Comparison of ENCODE assay signal across 1 cellular context in the genomic region with DNA sequence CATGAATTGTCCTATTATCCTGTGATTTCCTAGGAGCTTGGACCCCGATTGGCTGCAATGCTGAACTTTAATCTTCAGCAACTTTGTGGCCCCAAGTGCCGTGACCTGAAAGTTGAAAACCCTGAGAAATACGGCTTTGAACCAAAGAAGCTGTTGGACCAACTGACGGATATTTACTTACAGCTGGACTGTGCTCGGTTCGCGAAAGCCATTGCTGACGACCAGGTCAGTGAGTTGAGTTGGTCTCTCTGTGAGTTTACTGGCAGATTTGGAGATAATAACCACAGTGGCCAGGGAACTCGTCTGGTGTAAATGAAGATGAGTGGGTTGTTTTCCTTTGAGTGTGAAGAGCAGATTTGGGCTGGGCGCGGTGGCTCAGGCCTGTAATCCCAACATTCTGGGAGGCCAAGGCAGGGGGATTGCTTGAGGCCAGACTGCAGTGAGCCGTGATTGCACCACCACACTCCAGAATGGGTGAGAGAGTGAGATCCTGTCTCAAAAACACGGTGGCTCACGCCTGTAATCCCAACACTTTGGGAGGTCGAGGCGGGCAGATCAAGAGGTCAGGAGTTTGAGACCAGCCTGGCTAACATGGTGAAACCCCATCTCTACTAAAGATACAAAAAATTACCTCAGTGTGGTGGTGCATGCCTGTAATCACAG.
TF ChIP-seq lines count a peak whose summit lies in the region.

No MANE protein-coding gene starts in this region.

TF ChIP-seq in HepG2, 621 proteins besides CTCF, POLR2A, EP300 and RAD21 (continued from another document and continues in another):
- TF ChIP-seq, protein P1, sequence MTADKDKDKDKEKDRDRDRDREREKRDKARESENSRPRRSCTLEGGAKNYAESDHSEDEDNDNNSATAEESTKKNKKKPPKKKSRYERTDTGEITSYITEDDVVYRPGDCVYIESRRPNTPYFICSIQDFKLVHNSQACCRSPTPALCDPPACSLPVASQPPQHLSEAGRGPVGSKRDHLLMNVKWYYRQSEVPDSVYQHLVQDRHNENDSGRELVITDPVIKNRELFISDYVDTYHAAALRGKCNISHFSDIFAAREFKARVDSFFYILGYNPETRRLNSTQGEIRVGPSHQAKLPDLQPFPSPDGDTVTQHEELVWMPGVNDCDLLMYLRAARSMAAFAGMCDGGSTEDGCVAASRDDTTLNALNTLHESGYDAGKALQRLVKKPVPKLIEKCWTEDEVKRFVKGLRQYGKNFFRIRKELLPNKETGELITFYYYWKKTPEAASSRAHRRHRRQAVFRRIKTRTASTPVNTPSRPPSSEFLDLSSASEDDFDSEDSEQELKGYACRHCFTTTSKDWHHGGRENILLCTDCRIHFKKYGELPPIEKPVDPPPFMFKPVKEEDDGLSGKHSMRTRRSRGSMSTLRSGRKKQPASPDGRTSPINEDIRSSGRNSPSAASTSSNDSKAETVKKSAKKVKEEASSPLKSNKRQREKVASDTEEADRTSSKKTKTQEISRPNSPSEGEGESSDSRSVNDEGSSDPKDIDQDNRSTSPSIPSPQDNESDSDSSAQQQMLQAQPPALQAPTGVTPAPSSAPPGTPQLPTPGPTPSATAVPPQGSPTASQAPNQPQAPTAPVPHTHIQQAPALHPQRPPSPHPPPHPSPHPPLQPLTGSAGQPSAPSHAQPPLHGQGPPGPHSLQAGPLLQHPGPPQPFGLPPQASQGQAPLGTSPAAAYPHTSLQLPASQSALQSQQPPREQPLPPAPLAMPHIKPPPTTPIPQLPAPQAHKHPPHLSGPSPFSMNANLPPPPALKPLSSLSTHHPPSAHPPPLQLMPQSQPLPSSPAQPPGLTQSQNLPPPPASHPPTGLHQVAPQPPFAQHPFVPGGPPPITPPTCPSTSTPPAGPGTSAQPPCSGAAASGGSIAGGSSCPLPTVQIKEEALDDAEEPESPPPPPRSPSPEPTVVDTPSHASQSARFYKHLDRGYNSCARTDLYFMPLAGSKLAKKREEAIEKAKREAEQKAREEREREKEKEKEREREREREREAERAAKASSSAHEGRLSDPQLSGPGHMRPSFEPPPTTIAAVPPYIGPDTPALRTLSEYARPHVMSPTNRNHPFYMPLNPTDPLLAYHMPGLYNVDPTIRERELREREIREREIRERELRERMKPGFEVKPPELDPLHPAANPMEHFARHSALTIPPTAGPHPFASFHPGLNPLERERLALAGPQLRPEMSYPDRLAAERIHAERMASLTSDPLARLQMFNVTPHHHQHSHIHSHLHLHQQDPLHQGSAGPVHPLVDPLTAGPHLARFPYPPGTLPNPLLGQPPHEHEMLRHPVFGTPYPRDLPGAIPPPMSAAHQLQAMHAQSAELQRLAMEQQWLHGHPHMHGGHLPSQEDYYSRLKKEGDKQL (CRISPR knock-in tag; IDR thresholded peaks at IDR 0.05; ENCODE audit: low read depth): 0 out of 2 replicates have a peak, but pooled peaks have one; percentile 28
- TF ChIP-seq, protein P2, sequence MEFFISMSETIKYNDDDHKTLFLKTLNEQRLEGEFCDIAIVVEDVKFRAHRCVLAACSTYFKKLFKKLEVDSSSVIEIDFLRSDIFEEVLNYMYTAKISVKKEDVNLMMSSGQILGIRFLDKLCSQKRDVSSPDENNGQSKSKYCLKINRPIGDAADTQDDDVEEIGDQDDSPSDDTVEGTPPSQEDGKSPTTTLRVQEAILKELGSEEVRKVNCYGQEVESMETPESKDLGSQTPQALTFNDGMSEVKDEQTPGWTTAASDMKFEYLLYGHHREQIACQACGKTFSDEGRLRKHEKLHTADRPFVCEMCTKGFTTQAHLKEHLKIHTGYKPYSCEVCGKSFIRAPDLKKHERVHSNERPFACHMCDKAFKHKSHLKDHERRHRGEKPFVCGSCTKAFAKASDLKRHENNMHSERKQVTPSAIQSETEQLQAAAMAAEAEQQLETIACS (CRISPR knock-in tag; IDR thresholded peaks at IDR 0.05): no peak
- TF ChIP-seq SRY (CRISPR knock-in tag; IDR thresholded peaks at IDR 0.05) (no peak; the same call in 1 of the 2 replicates), ZBTB42 (CRISPR knock-in tag; IDR thresholded peaks at IDR 0.05) (no peak), RFX1 (IDR thresholded peaks at IDR 0.05) (no peak), REPIN1 (CRISPR knock-in tag; IDR thresholded peaks at IDR 0.05; ENCODE audit: borderline replicate concordance, low read depth) (peak; percentile 55; the same call in 1 of the 2 replicates), GTF3A (CRISPR knock-in tag; conservative IDR thresholded peaks at IDR 0.05) (0 out of 2 replicates have a peak, but pooled peaks have one; percentile 72), CREB1 (IDR thresholded peaks at IDR 0.05) (no peak), CREB1 (CRISPR knock-in tag; IDR thresholded peaks at IDR 0.05) (peak; percentile 86), SNAI1 (CRISPR knock-in tag; IDR thresholded peaks at IDR 0.05; ENCODE audit: borderline replicate concordance) (0 out of 2 replicates have a peak, but pooled peaks have one; percentile 39), NFIC (IDR thresholded peaks at IDR 0.05; ENCODE audit: low read length) (peak; percentile 68), EED (CRISPR knock-in tag; IDR thresholded peaks at IDR 0.05) (no peak), ZNF850 (CRISPR knock-in tag; conservative IDR thresholded peaks at IDR 0.05) (no peak), SUZ12 (IDR thresholded peaks at IDR 0.05; ENCODE audit: low read depth, low read length) (no peak), RARA (CRISPR knock-in tag; IDR thresholded peaks at IDR 0.05) (peak; percentile 92), HNRNPL (IDR thresholded peaks at IDR 0.05; ENCODE audit: low read depth, low read length) (no peak)
- TF ChIP-seq, protein P3, sequence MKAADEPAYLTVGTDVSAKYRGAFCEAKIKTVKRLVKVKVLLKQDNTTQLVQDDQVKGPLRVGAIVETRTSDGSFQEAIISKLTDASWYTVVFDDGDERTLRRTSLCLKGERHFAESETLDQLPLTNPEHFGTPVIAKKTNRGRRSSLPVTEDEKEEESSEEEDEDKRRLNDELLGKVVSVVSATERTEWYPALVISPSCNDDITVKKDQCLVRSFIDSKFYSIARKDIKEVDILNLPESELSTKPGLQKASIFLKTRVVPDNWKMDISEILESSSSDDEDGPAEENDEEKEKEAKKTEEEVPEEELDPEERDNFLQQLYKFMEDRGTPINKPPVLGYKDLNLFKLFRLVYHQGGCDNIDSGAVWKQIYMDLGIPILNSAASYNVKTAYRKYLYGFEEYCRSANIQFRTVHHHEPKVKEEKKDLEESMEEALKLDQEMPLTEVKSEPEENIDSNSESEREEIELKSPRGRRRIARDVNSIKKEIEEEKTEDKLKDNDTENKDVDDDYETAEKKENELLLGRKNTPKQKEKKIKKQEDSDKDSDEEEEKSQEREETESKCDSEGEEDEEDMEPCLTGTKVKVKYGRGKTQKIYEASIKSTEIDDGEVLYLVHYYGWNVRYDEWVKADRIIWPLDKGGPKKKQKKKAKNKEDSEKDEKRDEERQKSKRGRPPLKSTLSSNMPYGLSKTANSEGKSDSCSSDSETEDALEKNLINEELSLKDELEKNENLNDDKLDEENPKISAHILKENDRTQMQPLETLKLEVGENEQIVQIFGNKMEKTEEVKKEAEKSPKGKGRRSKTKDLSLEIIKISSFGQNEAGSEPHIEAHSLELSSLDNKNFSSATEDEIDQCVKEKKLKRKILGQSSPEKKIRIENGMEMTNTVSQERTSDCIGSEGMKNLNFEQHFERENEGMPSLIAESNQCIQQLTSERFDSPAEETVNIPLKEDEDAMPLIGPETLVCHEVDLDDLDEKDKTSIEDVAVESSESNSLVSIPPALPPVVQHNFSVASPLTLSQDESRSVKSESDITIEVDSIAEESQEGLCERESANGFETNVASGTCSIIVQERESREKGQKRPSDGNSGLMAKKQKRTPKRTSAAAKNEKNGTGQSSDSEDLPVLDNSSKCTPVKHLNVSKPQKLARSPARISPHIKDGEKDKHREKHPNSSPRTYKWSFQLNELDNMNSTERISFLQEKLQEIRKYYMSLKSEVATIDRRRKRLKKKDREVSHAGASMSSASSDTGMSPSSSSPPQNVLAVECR (CRISPR knock-in tag; IDR thresholded peaks at IDR 0.05; ENCODE audit: borderline replicate concordance): peak; percentile 63; the same call in 1 of the 2 replicates
- TF ChIP-seq, protein P4, sequence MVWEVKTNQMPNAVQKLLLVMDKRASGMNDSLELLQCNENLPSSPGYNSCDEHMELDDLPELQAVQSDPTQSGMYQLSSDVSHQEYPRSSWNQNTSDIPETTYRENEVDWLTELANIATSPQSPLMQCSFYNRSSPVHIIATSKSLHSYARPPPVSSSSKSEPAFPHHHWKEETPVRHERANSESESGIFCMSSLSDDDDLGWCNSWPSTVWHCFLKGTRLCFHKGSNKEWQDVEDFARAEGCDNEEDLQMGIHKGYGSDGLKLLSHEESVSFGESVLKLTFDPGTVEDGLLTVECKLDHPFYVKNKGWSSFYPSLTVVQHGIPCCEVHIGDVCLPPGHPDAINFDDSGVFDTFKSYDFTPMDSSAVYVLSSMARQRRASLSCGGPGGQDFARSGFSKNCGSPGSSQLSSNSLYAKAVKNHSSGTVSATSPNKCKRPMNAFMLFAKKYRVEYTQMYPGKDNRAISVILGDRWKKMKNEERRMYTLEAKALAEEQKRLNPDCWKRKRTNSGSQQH (CRISPR knock-in tag; IDR thresholded peaks at IDR 0.05; ENCODE audit: low read depth): 0 out of 2 replicates have a peak, but pooled peaks have one; percentile 5
- TF ChIP-seq, protein P5, sequence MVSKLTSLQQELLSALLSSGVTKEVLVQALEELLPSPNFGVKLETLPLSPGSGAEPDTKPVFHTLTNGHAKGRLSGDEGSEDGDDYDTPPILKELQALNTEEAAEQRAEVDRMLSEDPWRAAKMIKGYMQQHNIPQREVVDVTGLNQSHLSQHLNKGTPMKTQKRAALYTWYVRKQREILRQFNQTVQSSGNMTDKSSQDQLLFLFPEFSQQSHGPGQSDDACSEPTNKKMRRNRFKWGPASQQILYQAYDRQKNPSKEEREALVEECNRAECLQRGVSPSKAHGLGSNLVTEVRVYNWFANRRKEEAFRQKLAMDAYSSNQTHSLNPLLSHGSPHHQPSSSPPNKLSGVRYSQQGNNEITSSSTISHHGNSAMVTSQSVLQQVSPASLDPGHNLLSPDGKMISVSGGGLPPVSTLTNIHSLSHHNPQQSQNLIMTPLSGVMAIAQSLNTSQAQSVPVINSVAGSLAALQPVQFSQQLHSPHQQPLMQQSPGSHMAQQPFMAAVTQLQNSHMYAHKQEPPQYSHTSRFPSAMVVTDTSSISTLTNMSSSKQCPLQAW (CRISPR knock-in tag; IDR thresholded peaks at IDR 0.05): peak; percentile 80
- TF ChIP-seq, protein P6, sequence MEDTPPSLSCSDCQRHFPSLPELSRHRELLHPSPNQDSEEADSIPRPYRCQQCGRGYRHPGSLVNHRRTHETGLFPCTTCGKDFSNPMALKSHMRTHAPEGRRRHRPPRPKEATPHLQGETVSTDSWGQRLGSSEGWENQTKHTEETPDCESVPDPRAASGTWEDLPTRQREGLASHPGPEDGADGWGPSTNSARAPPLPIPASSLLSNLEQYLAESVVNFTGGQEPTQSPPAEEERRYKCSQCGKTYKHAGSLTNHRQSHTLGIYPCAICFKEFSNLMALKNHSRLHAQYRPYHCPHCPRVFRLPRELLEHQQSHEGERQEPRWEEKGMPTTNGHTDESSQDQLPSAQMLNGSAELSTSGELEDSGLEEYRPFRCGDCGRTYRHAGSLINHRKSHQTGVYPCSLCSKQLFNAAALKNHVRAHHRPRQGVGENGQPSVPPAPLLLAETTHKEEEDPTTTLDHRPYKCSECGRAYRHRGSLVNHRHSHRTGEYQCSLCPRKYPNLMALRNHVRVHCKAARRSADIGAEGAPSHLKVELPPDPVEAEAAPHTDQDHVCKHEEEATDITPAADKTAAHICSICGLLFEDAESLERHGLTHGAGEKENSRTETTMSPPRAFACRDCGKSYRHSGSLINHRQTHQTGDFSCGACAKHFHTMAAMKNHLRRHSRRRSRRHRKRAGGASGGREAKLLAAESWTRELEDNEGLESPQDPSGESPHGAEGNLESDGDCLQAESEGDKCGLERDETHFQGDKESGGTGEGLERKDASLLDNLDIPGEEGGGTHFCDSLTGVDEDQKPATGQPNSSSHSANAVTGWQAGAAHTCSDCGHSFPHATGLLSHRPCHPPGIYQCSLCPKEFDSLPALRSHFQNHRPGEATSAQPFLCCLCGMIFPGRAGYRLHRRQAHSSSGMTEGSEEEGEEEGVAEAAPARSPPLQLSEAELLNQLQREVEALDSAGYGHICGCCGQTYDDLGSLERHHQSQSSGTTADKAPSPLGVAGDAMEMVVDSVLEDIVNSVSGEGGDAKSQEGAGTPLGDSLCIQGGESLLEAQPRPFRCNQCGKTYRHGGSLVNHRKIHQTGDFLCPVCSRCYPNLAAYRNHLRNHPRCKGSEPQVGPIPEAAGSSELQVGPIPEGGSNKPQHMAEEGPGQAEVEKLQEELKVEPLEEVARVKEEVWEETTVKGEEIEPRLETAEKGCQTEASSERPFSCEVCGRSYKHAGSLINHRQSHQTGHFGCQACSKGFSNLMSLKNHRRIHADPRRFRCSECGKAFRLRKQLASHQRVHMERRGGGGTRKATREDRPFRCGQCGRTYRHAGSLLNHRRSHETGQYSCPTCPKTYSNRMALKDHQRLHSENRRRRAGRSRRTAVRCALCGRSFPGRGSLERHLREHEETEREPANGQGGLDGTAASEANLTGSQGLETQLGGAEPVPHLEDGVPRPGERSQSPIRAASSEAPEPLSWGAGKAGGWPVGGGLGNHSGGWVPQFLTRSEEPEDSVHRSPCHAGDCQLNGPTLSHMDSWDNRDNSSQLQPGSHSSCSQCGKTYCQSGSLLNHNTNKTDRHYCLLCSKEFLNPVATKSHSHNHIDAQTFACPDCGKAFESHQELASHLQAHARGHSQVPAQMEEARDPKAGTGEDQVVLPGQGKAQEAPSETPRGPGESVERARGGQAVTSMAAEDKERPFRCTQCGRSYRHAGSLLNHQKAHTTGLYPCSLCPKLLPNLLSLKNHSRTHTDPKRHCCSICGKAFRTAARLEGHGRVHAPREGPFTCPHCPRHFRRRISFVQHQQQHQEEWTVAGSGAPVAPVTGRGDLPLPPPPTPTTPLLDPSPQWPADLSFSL (CRISPR knock-in tag; IDR thresholded peaks at IDR 0.05): peak; percentile 62; the same call in 1 of the 2 replicates
- TF ChIP-seq, protein P7, sequence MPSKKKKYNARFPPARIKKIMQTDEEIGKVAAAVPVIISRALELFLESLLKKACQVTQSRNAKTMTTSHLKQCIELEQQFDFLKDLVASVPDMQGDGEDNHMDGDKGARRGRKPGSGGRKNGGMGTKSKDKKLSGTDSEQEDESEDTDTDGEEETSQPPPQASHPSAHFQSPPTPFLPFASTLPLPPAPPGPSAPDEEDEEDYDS (CRISPR knock-in tag; IDR thresholded peaks at IDR 0.05): peak; percentile 63
- TF ChIP-seq, protein P8, sequence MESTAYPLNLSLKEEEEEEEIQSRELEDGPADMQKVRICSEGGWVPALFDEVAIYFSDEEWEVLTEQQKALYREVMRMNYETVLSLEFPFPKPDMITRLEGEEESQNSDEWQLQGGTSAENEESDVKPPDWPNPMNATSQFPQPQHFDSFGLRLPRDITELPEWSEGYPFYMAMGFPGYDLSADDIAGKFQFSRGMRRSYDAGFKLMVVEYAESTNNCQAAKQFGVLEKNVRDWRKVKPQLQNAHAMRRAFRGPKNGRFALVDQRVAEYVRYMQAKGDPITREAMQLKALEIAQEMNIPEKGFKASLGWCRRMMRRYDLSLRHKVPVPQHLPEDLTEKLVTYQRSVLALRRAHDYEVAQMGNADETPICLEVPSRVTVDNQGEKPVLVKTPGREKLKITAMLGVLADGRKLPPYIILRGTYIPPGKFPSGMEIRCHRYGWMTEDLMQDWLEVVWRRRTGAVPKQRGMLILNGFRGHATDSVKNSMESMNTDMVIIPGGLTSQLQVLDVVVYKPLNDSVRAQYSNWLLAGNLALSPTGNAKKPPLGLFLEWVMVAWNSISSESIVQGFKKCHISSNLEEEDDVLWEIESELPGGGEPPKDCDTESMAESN (CRISPR knock-in tag; conservative IDR thresholded peaks at IDR 0.05): 0 out of 2 replicates have a peak, but pooled peaks have one; percentile 46
- TF ChIP-seq, protein P9, sequence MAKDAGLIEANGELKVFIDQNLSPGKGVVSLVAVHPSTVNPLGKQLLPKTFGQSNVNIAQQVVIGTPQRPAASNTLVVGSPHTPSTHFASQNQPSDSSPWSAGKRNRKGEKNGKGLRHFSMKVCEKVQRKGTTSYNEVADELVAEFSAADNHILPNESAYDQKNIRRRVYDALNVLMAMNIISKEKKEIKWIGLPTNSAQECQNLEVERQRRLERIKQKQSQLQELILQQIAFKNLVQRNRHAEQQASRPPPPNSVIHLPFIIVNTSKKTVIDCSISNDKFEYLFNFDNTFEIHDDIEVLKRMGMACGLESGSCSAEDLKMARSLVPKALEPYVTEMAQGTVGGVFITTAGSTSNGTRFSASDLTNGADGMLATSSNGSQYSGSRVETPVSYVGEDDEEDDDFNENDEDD (CRISPR knock-in tag; IDR thresholded peaks at IDR 0.05; ENCODE audit: borderline replicate concordance): no peak
